In genomic region chr19:55504252-55504603, GRCh38 we compare ENCODE assay signal across 8 cellular contexts. TPM values are rescaled to one million over a fixed set of nuclear protein-coding genes. Genes with fewer than 3 reads are reported as not detected.
DNase-seq lines count a peak whose midpoint lies in the region; ATAC-seq and TF ChIP-seq lines count a peak whose summit lies in the region.

No MANE protein-coding gene starts in this region.

- no peak for DNase-seq in activated naive CD8-positive, alpha-beta T cell treated with anti-CD3 and anti-CD28 coated beads, Interleukin-2, amount 50 U/mL, for 24 hours
- no peak for DNase-seq in activated CD8-positive, alpha-beta T cell treated with anti-CD3 and anti-CD28 coated beads for 36 hours
- DNase-seq in memory B cell (ENCODE audit: low spot score in 2 of 2) (no peak), transverse colon (no peak), globus pallidus (ENCODE audit: low spot score) (no peak), OCI-M1 (lab: John Stamatoyannopoulos, UW) (no peak)

- no peaks in the 10 kb centered on the region for H3K36me3 Mint-ChIP-seq in activated naive CD8-positive, alpha-beta T cell
- H3K36me3 Mint-ChIP-seq in activated naive CD8-positive, alpha-beta T cell treated with anti-CD3 and anti-CD28 coated beads, Interleukin-2, amount 50 U/mL, for 24 hours (ENCODE audit: low read depth): no peaks in the 10 kb centered on the region
- peaks cover 2% of the 10 kb centered on the region for H3K36me3 Mint-ChIP-seq in activated CD8-positive, alpha-beta T cell treated with anti-CD3 and anti-CD28 coated beads for 36 hours (ENCODE audit: low read depth)
- H3K36me3 Mint-ChIP-seq in memory B cell: no peaks in the 10 kb centered on the region

- H3K4me1 ChIP-seq in transverse colon: peaks cover 0 to 10% (median 5%) of the 10 kb centered on the region in 4 donors

- in situ Hi-C loops in transverse colon (cut with MboI; ENCODE audit: low pct_ligation_motif_present in 1 of 4, low pct_unique_long_range_greater_than_20kb in 1 of 4, low sequenced_read_pairs in 3 of 4): loop anchor here in 2 of 4 donors (10.0 kb wide), 1 partner anchor 359 kb away; the partner anchor contains the start of gene TNNT1 (in 2 of the 2)

- H3K9me3 ChIP-seq in transverse colon: no peaks in the 10 kb centered on the region

- no peak for ATAC-seq in activated naive CD8-positive, alpha-beta T cell treated with anti-CD3 and anti-CD28 coated beads, Interleukin-2, amount 50 U/mL, for 24 hours
- no peak for ATAC-seq in activated CD8-positive, alpha-beta T cell treated with anti-CD3 and anti-CD28 coated beads for 36 hours
- ATAC-seq in memory B cell (ENCODE audit: low read depth) (no peak), GM18511 (IDR thresholded peaks at IDR 0.05; ENCODE audit: unreplicated experiment) (no peak)

- H3K4me3 Mint-ChIP-seq in activated naive CD8-positive, alpha-beta T cell: peak overlapping the region; percentile 84
- H3K4me3 Mint-ChIP-seq in activated naive CD8-positive, alpha-beta T cell treated with anti-CD3 and anti-CD28 coated beads, Interleukin-2, amount 50 U/mL, for 24 hours: no peak overlapping the region
- H3K4me3 Mint-ChIP-seq in activated CD8-positive, alpha-beta T cell treated with anti-CD3 and anti-CD28 coated beads for 36 hours: peak overlapping the region; percentile 70
- H3K4me3 Mint-ChIP-seq in memory B cell: peak overlapping the region; percentile 88

- intact Hi-C loops in activated CD8-positive, alpha-beta T cell treated with anti-CD3 and anti-CD28 coated beads for 36 hours (cut with micrococcal nuclease): loop anchor here (5.0 kb wide), 1 partner anchor 37 kb away; no protein-coding TSS in a partner anchor
- intact Hi-C loops in transverse colon (cut with DNase I; ENCODE audit: low total_unique reads): loop anchor here (2.0 to 10.0 kb wide), 2 partner anchors 37 to 359 kb away; partner anchors contain the start of gene TNNT1

- H3K27me3 ChIP-seq in transverse colon: no peaks in the 10 kb centered on the region

- no peak for TF ChIP-seq POLR2A in transverse colon (IDR thresholded peaks at IDR 0.05)

- H3K9me3 Mint-ChIP-seq in activated naive CD8-positive, alpha-beta T cell (ENCODE audit: low read depth): no peaks in the 10 kb centered on the region
- no peaks in the 10 kb centered on the region for H3K9me3 Mint-ChIP-seq in activated naive CD8-positive, alpha-beta T cell treated with anti-CD3 and anti-CD28 coated beads, Interleukin-2, amount 50 U/mL, for 24 hours
- H3K9me3 Mint-ChIP-seq in activated CD8-positive, alpha-beta T cell treated with anti-CD3 and anti-CD28 coated beads for 36 hours: peaks cover 3% of the 10 kb centered on the region
- H3K9me3 Mint-ChIP-seq in memory B cell: no peaks in the 10 kb centered on the region

- CTCF ChIA-PET in activated CD8-positive, alpha-beta T cell treated with anti-CD3 and anti-CD28 coated beads for 36 hours (lab: Charles Lee): interaction anchor here (0.7 to 3.1 kb wide), 47 partner anchors 10 to 623 kb away, joined by 3 to 77 read pairs (median 6); partner anchors contain the start of genes C19orf85, FIZ1, ISOC2 and NAT14

- WGBS in transverse colon (ENCODE audit: low coverage in 1 of 2), 2 donors: 11 to 27% methylated on average over 9 to 13 of the region's 13 CpGs

- H3K4me3 ChIP-seq in transverse colon: peak overlapping the region in 2 of 4 donors; percentile 34 to 51

- TF ChIP-seq EP300 in transverse colon (IDR thresholded peaks at IDR 0.05; ENCODE audit: low read depth): no peak

- peaks cover 15% of the 10 kb centered on the region for H3K4me1 Mint-ChIP-seq in activated naive CD8-positive, alpha-beta T cell (ENCODE audit: low read depth)
- peaks cover 18% of the 10 kb centered on the region for H3K4me1 Mint-ChIP-seq in activated naive CD8-positive, alpha-beta T cell treated with anti-CD3 and anti-CD28 coated beads, Interleukin-2, amount 50 U/mL, for 24 hours
- peaks cover 23% of the 10 kb centered on the region for H3K4me1 Mint-ChIP-seq in activated CD8-positive, alpha-beta T cell treated with anti-CD3 and anti-CD28 coated beads for 36 hours (ENCODE audit: low read depth)
- H3K4me1 Mint-ChIP-seq in memory B cell: peaks cover 15% of the 10 kb centered on the region

- H3K27ac Mint-ChIP-seq in activated naive CD8-positive, alpha-beta T cell: no peak overlapping the region
- H3K27ac Mint-ChIP-seq in activated naive CD8-positive, alpha-beta T cell treated with anti-CD3 and anti-CD28 coated beads, Interleukin-2, amount 50 U/mL, for 24 hours: no peak overlapping the region
- H3K27ac Mint-ChIP-seq in activated CD8-positive, alpha-beta T cell treated with anti-CD3 and anti-CD28 coated beads for 36 hours: no peak overlapping the region
- H3K27ac Mint-ChIP-seq in memory B cell: peak overlapping the region; percentile 95

- POLR2A ChIA-PET in activated CD8-positive, alpha-beta T cell treated with anti-CD3 and anti-CD28 coated beads for 36 hours (lab: Charles Lee): interaction anchor here (1.0 to 1.4 kb wide), 5 partner anchors 30 to 132 kb away, joined by 3 to 4 read pairs (median 3); no protein-coding TSS in a partner anchor

- no peaks in the 10 kb centered on the region for H3K27me3 Mint-ChIP-seq in activated naive CD8-positive, alpha-beta T cell
- H3K27me3 Mint-ChIP-seq in activated naive CD8-positive, alpha-beta T cell treated with anti-CD3 and anti-CD28 coated beads, Interleukin-2, amount 50 U/mL, for 24 hours: peaks cover 8% of the 10 kb centered on the region
- H3K27me3 Mint-ChIP-seq in activated CD8-positive, alpha-beta T cell treated with anti-CD3 and anti-CD28 coated beads for 36 hours: peaks cover 5% of the 10 kb centered on the region
- H3K27me3 Mint-ChIP-seq in memory B cell: peaks cover 6% of the 10 kb centered on the region

- no peaks in the 10 kb centered on the region for H3K36me3 ChIP-seq in transverse colon

- TF ChIP-seq CTCF in activated CD8-positive, alpha-beta T cell treated with anti-CD3 and anti-CD28 coated beads for 36 hours (IDR thresholded peaks at IDR 0.05): no peak
- TF ChIP-seq CTCF in transverse colon (IDR thresholded peaks at IDR 0.05): no peak

- peak overlapping the region in 3 of 4 donors; percentile 74 to 82 (median 77) for H3K27ac ChIP-seq in transverse colon

RNA-seq across cellular contexts. Expression of gene SSC5D, which starts 16.0 kb away (rescaled TPM):
- total RNA-seq in activated CD8-positive, alpha-beta T cell treated with anti-CD3 and anti-CD28 coated beads for 36 hours: under 1 TPM; 0.67 to 0.70 TPM
- total RNA-seq in transverse colon: 10 to 100 TPM in 2 of 4 donors, 1 to 10 TPM in 2; 3.4 to 41.2 (median 11.1) TPM

RNA-seq across cellular contexts. Expression of gene NAT14, which starts 19.2 kb away (rescaled TPM):
- total RNA-seq in activated CD8-positive, alpha-beta T cell treated with anti-CD3 and anti-CD28 coated beads for 36 hours: 10 to 100 TPM; 18.9 to 19.9 TPM
- 1 to 10 TPM in 2 of 4 donors, not detected in 2; 2.1 to 2.7 TPM for total RNA-seq in transverse colon

RNA-seq across cellular contexts. Expression of gene ZNF628, which starts 27.8 kb away (rescaled TPM):
- 1 to 10 TPM; 8.4 to 8.6 TPM for total RNA-seq in activated CD8-positive, alpha-beta T cell treated with anti-CD3 and anti-CD28 coated beads for 36 hours
- 1 to 10 TPM; 5.9 to 7.6 (median 6.4) TPM for total RNA-seq in transverse colon

RNA-seq across cellular contexts. Expression of gene SBK2, which starts 32.7 kb away (rescaled TPM):
- not detected for total RNA-seq in activated CD8-positive, alpha-beta T cell treated with anti-CD3 and anti-CD28 coated beads for 36 hours
- not detected for total RNA-seq in transverse colon

RNA-seq across cellular contexts. Expression of gene C19orf85, which starts 39.7 kb away (rescaled TPM):
- total RNA-seq in activated CD8-positive, alpha-beta T cell treated with anti-CD3 and anti-CD28 coated beads for 36 hours: not detected
- total RNA-seq in transverse colon: not detected

Comparison
In these comparisons a context has a peak if more than half of its experiments do, and no peak if none do; other contexts are left out.
1. RNA of gene NAT14, which starts 19.2 kb away (total RNA-seq): 18.9 to 19.9 TPM in activated CD8-positive, alpha-beta T cell treated with anti-CD3 and anti-CD28 coated beads for 36 hours; 2.1 to 2.7 TPM in transverse colon; every median in the first group is over 4 times any median in the second.